Comparison of ENCODE assay signal across 2 cellular contexts in genomic region chr4:138232364-138232763, GRCh38.
TF ChIP-seq lines count a peak whose summit lies in the region.

No MANE protein-coding gene starts in this region.

TF ChIP-seq in HepG2, 621 proteins besides CTCF, POLR2A, EP300 and RAD21:
- no peak for TF ChIP-seq ZFP36 (IDR thresholded peaks at IDR 0.05; ENCODE audit: borderline replicate concordance, low read depth, low read length, partially characterized antibody)
- TF ChIP-seq RBFOX2 (IDR thresholded peaks at IDR 0.05; ENCODE audit: low read depth, low read length) = peak; percentile 33; the same call in 1 of the 2 replicates
TF ChIP-seq in HepG2: peak in this region for 1.

TF ChIP-seq in endothelial cell of umbilical vein, 7 proteins besides CTCF, POLR2A, EP300 and RAD21:
- TF ChIP-seq EZH2 (IDR thresholded peaks at IDR 0.05; ENCODE audit: borderline replicate concordance, low read depth, low read length, severe bottlenecking) (no peak), FOS (IDR thresholded peaks at IDR 0.05; ENCODE audit: borderline replicate concordance, insufficient read depth, low read length) (no peak), MAX (IDR thresholded peaks at IDR 0.05; ENCODE audit: insufficient read depth, insufficient read length) (no peak), JUN (IDR thresholded peaks at IDR 0.05; ENCODE audit: borderline replicate concordance, insufficient read depth, insufficient read length, low read depth) (no peak), GATA2 (IDR thresholded peaks at IDR 0.05; ENCODE audit: insufficient read depth, insufficient read length, low read depth, low read length) (no peak), POLR2AphosphoS5 (IDR thresholded peaks at IDR 0.05; ENCODE audit: insufficient read depth, low read depth, low read length) (no peak), MYC (IDR thresholded peaks at IDR 0.05; ENCODE audit: low read depth, low read length) (no peak)
